Comparison of ENCODE assay signal across 1 cellular context in the genomic region with DNA sequence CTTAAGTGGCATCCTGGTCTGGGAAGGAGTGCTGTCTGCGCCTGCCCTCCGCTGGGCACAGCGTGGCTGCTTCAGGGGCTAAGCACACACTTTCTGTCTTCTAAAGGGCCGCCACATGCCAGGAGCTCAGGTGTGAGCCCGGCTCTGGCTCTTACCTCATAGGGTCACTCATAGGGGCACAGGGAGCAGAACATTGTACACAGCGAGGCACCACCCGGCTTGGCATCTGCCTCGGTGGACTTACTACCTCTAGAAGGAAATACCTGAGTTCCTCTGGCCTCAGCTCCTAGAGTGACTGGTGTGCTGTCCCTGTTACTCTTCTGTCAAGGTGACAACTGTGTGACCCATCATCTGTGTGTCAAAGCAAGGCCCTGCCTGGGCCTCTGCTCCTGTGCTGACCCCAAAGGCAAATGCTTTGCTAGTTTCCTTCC.
TF ChIP-seq lines count a peak whose summit lies in the region.

No MANE protein-coding gene starts in this region.

TF ChIP-seq in WTC11, 78 proteins besides CTCF, POLR2A, EP300 and RAD21 (continued from another document):
- TF ChIP-seq, protein P1, sequence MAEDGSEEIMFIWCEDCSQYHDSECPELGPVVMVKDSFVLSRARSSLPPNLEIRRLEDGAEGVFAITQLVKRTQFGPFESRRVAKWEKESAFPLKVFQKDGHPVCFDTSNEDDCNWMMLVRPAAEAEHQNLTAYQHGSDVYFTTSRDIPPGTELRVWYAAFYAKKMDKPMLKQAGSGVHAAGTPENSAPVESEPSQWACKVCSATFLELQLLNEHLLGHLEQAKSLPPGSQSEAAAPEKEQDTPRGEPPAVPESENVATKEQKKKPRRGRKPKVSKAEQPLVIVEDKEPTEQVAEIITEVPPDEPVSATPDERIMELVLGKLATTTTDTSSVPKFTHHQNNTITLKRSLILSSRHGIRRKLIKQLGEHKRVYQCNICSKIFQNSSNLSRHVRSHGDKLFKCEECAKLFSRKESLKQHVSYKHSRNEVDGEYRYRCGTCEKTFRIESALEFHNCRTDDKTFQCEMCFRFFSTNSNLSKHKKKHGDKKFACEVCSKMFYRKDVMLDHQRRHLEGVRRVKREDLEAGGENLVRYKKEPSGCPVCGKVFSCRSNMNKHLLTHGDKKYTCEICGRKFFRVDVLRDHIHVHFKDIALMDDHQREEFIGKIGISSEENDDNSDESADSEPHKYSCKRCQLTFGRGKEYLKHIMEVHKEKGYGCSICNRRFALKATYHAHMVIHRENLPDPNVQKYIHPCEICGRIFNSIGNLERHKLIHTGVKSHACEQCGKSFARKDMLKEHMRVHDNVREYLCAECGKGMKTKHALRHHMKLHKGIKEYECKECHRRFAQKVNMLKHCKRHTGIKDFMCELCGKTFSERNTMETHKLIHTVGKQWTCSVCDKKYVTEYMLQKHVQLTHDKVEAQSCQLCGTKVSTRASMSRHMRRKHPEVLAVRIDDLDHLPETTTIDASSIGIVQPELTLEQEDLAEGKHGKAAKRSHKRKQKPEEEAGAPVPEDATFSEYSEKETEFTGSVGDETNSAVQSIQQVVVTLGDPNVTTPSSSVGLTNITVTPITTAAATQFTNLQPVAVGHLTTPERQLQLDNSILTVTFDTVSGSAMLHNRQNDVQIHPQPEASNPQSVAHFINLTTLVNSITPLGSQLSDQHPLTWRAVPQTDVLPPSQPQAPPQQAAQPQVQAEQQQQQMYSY (CRISPR knock-in tag; IDR thresholded peaks at IDR 0.05) = no peak
